In the genomic region with DNA sequence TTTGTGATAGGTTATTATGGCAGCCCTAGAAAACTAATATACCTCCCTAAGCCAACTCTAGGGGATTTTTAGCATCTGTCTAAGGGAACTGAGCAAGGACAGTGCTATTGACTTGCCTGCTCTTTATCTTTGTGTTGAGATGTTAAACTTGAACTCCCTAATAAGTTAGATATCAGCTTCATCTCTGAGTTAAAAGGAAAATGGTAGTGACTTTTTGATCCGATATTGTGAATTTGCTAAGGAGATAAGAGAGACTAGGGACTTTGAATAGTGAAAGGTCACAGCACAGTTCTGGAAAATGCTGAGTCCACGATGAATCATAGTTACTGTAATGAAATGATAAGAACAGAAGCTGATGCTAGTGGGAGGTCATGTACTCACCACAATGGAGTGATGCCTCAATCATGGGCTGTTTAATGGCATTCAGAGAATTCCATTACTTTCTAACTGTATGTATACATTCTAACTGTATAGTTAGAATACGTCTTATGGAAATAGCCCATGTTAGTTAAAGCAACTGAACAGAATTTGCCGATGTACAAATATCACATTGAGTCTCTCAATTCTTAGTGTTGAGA, we compare ENCODE assay signal across 1 cellular context.
TF ChIP-seq lines count a peak whose summit lies in the region.

No MANE protein-coding gene starts in this region.

TF ChIP-seq in K562, 482 proteins besides CTCF, POLR2A, EP300 and RAD21 (continued from another document and continues in another):
- TF ChIP-seq, protein P1, sequence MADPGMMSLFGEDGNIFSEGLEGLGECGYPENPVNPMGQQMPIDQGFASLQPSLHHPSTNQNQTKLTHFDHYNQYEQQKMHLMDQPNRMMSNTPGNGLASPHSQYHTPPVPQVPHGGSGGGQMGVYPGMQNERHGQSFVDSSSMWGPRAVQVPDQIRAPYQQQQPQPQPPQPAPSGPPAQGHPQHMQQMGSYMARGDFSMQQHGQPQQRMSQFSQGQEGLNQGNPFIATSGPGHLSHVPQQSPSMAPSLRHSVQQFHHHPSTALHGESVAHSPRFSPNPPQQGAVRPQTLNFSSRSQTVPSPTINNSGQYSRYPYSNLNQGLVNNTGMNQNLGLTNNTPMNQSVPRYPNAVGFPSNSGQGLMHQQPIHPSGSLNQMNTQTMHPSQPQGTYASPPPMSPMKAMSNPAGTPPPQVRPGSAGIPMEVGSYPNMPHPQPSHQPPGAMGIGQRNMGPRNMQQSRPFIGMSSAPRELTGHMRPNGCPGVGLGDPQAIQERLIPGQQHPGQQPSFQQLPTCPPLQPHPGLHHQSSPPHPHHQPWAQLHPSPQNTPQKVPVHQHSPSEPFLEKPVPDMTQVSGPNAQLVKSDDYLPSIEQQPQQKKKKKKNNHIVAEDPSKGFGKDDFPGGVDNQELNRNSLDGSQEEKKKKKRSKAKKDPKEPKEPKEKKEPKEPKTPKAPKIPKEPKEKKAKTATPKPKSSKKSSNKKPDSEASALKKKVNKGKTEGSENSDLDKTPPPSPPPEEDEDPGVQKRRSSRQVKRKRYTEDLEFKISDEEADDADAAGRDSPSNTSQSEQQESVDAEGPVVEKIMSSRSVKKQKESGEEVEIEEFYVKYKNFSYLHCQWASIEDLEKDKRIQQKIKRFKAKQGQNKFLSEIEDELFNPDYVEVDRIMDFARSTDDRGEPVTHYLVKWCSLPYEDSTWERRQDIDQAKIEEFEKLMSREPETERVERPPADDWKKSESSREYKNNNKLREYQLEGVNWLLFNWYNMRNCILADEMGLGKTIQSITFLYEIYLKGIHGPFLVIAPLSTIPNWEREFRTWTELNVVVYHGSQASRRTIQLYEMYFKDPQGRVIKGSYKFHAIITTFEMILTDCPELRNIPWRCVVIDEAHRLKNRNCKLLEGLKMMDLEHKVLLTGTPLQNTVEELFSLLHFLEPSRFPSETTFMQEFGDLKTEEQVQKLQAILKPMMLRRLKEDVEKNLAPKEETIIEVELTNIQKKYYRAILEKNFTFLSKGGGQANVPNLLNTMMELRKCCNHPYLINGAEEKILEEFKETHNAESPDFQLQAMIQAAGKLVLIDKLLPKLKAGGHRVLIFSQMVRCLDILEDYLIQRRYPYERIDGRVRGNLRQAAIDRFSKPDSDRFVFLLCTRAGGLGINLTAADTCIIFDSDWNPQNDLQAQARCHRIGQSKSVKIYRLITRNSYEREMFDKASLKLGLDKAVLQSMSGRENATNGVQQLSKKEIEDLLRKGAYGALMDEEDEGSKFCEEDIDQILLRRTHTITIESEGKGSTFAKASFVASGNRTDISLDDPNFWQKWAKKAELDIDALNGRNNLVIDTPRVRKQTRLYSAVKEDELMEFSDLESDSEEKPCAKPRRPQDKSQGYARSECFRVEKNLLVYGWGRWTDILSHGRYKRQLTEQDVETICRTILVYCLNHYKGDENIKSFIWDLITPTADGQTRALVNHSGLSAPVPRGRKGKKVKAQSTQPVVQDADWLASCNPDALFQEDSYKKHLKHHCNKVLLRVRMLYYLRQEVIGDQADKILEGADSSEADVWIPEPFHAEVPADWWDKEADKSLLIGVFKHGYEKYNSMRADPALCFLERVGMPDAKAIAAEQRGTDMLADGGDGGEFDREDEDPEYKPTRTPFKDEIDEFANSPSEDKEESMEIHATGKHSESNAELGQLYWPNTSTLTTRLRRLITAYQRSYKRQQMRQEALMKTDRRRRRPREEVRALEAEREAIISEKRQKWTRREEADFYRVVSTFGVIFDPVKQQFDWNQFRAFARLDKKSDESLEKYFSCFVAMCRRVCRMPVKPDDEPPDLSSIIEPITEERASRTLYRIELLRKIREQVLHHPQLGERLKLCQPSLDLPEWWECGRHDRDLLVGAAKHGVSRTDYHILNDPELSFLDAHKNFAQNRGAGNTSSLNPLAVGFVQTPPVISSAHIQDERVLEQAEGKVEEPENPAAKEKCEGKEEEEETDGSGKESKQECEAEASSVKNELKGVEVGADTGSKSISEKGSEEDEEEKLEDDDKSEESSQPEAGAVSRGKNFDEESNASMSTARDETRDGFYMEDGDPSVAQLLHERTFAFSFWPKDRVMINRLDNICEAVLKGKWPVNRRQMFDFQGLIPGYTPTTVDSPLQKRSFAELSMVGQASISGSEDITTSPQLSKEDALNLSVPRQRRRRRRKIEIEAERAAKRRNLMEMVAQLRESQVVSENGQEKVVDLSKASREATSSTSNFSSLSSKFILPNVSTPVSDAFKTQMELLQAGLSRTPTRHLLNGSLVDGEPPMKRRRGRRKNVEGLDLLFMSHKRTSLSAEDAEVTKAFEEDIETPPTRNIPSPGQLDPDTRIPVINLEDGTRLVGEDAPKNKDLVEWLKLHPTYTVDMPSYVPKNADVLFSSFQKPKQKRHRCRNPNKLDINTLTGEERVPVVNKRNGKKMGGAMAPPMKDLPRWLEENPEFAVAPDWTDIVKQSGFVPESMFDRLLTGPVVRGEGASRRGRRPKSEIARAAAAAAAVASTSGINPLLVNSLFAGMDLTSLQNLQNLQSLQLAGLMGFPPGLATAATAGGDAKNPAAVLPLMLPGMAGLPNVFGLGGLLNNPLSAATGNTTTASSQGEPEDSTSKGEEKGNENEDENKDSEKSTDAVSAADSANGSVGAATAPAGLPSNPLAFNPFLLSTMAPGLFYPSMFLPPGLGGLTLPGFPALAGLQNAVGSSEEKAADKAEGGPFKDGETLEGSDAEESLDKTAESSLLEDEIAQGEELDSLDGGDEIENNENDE (IDR thresholded peaks at IDR 0.05; ENCODE audit: low read depth, low read length): no peak
- TF ChIP-seq POLR2AphosphoS5 (IDR thresholded peaks at IDR 0.05; ENCODE audit: control insufficient read depth, insufficient read depth, low read depth, low read length): peak; percentile 94
- TF ChIP-seq CC2D1A (IDR thresholded peaks at IDR 0.05): peak; percentile 96
- no peak for TF ChIP-seq CSDE1 (IDR thresholded peaks at IDR 0.05)
- no peak for TF ChIP-seq HNRNPUL1 (IDR thresholded peaks at IDR 0.05; ENCODE audit: low read length)
- no peak for TF ChIP-seq TAF15 (IDR thresholded peaks at IDR 0.05; ENCODE audit: low read depth, low read length)
- TF ChIP-seq ZEB2 (IDR thresholded peaks at IDR 0.05): peak; percentile 72; the same call in 1 of the 2 replicates
- TF ChIP-seq, protein P2, sequence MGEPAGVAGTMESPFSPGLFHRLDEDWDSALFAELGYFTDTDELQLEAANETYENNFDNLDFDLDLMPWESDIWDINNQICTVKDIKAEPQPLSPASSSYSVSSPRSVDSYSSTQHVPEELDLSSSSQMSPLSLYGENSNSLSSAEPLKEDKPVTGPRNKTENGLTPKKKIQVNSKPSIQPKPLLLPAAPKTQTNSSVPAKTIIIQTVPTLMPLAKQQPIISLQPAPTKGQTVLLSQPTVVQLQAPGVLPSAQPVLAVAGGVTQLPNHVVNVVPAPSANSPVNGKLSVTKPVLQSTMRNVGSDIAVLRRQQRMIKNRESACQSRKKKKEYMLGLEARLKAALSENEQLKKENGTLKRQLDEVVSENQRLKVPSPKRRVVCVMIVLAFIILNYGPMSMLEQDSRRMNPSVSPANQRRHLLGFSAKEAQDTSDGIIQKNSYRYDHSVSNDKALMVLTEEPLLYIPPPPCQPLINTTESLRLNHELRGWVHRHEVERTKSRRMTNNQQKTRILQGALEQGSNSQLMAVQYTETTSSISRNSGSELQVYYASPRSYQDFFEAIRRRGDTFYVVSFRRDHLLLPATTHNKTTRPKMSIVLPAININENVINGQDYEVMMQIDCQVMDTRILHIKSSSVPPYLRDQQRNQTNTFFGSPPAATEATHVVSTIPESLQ (CRISPR knock-in tag; IDR thresholded peaks at IDR 0.05): 0 out of 2 replicates have a peak, but pooled peaks have one; percentile 37
- TF ChIP-seq DPF2 (IDR thresholded peaks at IDR 0.05): peak; percentile 100
- TF ChIP-seq ZNF696 (CRISPR knock-in tag; conservative IDR thresholded peaks at IDR 0.05): no peak
- TF ChIP-seq, protein P3, sequence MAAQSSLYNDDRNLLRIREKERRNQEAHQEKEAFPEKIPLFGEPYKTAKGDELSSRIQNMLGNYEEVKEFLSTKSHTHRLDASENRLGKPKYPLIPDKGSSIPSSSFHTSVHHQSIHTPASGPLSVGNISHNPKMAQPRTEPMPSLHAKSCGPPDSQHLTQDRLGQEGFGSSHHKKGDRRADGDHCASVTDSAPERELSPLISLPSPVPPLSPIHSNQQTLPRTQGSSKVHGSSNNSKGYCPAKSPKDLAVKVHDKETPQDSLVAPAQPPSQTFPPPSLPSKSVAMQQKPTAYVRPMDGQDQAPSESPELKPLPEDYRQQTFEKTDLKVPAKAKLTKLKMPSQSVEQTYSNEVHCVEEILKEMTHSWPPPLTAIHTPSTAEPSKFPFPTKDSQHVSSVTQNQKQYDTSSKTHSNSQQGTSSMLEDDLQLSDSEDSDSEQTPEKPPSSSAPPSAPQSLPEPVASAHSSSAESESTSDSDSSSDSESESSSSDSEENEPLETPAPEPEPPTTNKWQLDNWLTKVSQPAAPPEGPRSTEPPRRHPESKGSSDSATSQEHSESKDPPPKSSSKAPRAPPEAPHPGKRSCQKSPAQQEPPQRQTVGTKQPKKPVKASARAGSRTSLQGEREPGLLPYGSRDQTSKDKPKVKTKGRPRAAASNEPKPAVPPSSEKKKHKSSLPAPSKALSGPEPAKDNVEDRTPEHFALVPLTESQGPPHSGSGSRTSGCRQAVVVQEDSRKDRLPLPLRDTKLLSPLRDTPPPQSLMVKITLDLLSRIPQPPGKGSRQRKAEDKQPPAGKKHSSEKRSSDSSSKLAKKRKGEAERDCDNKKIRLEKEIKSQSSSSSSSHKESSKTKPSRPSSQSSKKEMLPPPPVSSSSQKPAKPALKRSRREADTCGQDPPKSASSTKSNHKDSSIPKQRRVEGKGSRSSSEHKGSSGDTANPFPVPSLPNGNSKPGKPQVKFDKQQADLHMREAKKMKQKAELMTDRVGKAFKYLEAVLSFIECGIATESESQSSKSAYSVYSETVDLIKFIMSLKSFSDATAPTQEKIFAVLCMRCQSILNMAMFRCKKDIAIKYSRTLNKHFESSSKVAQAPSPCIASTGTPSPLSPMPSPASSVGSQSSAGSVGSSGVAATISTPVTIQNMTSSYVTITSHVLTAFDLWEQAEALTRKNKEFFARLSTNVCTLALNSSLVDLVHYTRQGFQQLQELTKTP (IDR thresholded peaks at IDR 0.05; ENCODE audit: low read depth in 1 of 2, partially characterized antibody in 2 of 2): peak in 1 of 2 experiments; percentile 82
- TF ChIP-seq, protein P4, sequence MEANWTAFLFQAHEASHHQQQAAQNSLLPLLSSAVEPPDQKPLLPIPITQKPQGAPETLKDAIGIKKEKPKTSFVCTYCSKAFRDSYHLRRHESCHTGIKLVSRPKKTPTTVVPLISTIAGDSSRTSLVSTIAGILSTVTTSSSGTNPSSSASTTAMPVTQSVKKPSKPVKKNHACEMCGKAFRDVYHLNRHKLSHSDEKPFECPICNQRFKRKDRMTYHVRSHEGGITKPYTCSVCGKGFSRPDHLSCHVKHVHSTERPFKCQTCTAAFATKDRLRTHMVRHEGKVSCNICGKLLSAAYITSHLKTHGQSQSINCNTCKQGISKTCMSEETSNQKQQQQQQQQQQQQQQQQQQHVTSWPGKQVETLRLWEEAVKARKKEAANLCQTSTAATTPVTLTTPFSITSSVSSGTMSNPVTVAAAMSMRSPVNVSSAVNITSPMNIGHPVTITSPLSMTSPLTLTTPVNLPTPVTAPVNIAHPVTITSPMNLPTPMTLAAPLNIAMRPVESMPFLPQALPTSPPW (CRISPR knock-in tag; IDR thresholded peaks at IDR 0.05): peak; percentile 54; the same call in 1 of the 2 replicates
- peak; percentile 96 to 98 for TF ChIP-seq TRIM24 (IDR thresholded peaks at IDR 0.05)
- peak; percentile 97 for TF ChIP-seq C11orf30 (IDR thresholded peaks at IDR 0.05; ENCODE audit: low read depth)
- TF ChIP-seq, protein P5, sequence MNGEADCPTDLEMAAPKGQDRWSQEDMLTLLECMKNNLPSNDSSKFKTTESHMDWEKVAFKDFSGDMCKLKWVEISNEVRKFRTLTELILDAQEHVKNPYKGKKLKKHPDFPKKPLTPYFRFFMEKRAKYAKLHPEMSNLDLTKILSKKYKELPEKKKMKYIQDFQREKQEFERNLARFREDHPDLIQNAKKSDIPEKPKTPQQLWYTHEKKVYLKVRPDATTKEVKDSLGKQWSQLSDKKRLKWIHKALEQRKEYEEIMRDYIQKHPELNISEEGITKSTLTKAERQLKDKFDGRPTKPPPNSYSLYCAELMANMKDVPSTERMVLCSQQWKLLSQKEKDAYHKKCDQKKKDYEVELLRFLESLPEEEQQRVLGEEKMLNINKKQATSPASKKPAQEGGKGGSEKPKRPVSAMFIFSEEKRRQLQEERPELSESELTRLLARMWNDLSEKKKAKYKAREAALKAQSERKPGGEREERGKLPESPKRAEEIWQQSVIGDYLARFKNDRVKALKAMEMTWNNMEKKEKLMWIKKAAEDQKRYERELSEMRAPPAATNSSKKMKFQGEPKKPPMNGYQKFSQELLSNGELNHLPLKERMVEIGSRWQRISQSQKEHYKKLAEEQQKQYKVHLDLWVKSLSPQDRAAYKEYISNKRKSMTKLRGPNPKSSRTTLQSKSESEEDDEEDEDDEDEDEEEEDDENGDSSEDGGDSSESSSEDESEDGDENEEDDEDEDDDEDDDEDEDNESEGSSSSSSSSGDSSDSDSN (IDR thresholded peaks at IDR 0.05; ENCODE audit: borderline replicate concordance in 1 of 2, low read depth in 2 of 2, low read length in 2 of 2): no peak
- peak; percentile 96 for TF ChIP-seq MTA2 (IDR thresholded peaks at IDR 0.05; ENCODE audit: low read depth)
- peak; percentile 98 for TF ChIP-seq PML (IDR thresholded peaks at IDR 0.05; ENCODE audit: low read length)
- TF ChIP-seq MTA3 (IDR thresholded peaks at IDR 0.05; ENCODE audit: borderline replicate concordance): peak; percentile 82; the same call in 1 of the 2 replicates
- peak; percentile 99 for TF ChIP-seq CBFA2T3 (IDR thresholded peaks at IDR 0.05)
- TF ChIP-seq KDM2B (CRISPR knock-in tag; IDR thresholded peaks at IDR 0.05): no peak
- TF ChIP-seq TARDBP (IDR thresholded peaks at IDR 0.05): peak; percentile 75; the same call in 1 of the 2 replicates
- TF ChIP-seq ATF7 (IDR thresholded peaks at IDR 0.05): peak; percentile 84
- peak; percentile 87 for TF ChIP-seq BRD9 (IDR thresholded peaks at IDR 0.05; ENCODE audit: low read depth, partially characterized antibody)
- TF ChIP-seq, protein P6, sequence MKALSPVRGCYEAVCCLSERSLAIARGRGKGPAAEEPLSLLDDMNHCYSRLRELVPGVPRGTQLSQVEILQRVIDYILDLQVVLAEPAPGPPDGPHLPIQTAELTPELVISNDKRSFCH (CRISPR knock-in tag; IDR thresholded peaks at IDR 0.05): no peak
- TF ChIP-seq, protein P6 (tag; IDR thresholded peaks at IDR 0.05): peak; percentile 96
- TF ChIP-seq MAZ (CRISPR knock-in tag; conservative IDR thresholded peaks at IDR 0.05 in 1 of 2, IDR thresholded peaks at IDR 0.05 in 1 of 2): peak in 1 of 2 experiments; percentile 52; a peak in 1 of 4 replicates
- TF ChIP-seq NEUROD1 (IDR thresholded peaks at IDR 0.05; ENCODE audit: borderline replicate concordance, low read depth, low read length, partially characterized antibody): peak; percentile 82
- TF ChIP-seq, protein P7, sequence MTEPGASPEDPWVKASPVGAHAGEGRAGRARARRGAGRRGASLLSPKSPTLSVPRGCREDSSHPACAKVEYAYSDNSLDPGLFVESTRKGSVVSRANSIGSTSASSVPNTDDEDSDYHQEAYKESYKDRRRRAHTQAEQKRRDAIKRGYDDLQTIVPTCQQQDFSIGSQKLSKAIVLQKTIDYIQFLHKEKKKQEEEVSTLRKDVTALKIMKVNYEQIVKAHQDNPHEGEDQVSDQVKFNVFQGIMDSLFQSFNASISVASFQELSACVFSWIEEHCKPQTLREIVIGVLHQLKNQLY (CRISPR knock-in tag; conservative IDR thresholded peaks at IDR 0.05): no peak
- TF ChIP-seq ZC3H11A (IDR thresholded peaks at IDR 0.05; ENCODE audit: low read depth, low read length): 0 out of 2 replicates have a peak, but pooled peaks have one; percentile 43
- TF ChIP-seq ZNF263 (CRISPR knock-in tag; IDR thresholded peaks at IDR 0.05; ENCODE audit: borderline replicate concordance): no peak
- no peak for TF ChIP-seq RBM22 (IDR thresholded peaks at IDR 0.05; ENCODE audit: low read depth, low read length, poor library complexity, severe bottlenecking)
- TF ChIP-seq NFIC (IDR thresholded peaks at IDR 0.05): peak; percentile 89
